In genomic region chrX:47612418-47612817, GRCh38 we compare ENCODE assay signal across 15 cellular contexts. TPM values are rescaled to one million over a fixed set of nuclear protein-coding genes. Genes with fewer than 3 reads are reported as not detected.
DNase-seq lines count a peak whose midpoint lies in the region; ATAC-seq lines count a peak whose summit lies in the region.
"Had no signal": no experiment of that assay in that cellular context is flagged by ENCODE, and none has a peak within 500 bp of the region (broad histone marks: within the 10 kb centered on the region; RNA-seq: fewer than 3 reads in every experiment).

No MANE protein-coding gene starts in this region.

- DNase-seq in NCI-H1092 treated with DMSO at 0.1 percent for 48 hours (lab: John Stamatoyannopoulos, UW) (peak; percentile 8), NCI-H1092 (lab: John Stamatoyannopoulos, UW) (no peak), NCI-H2029 (lab: John Stamatoyannopoulos, UW) (peak; percentile 16), T-helper 17 cell (no peak), posterior vena cava (ENCODE audit: low spot score) (peak; percentile 23)
- DNase-seq in stimulated activated effector memory CD8-positive, alpha-beta T cell treated with anti-CD3 and anti-CD28 coated beads, Interleukin-12 subunit alpha, Interleukin-12 subunit beta, amount 100 ng/mL, for 72 hours (ENCODE audit: low spot score in 2 of 2), result no peak
- DNase-seq in activated naive CD8-positive, alpha-beta T cell treated with anti-CD3 and anti-CD28 coated beads for 36 hours, result no peak
- DNase-seq: AML-193; Caco-2; CD4-positive, alpha-beta T cell; DMS79; GDM1; H9 had no signal

- no peak for ATAC-seq in T-helper 17 cell
- no peak for ATAC-seq in stimulated activated effector memory CD8-positive, alpha-beta T cell treated with anti-CD3 and anti-CD28 coated beads, Interleukin-12 subunit alpha, Interleukin-12 subunit beta, amount 100 ng/mL, for 72 hours
- ATAC-seq: A549 had no signal

- H3K4me1 Mint-ChIP-seq in T-helper 17 cell, result peaks cover 2% of the 10 kb centered on the region
- no peaks in the 10 kb centered on the region for H3K4me1 Mint-ChIP-seq in stimulated activated effector memory CD8-positive, alpha-beta T cell treated with anti-CD3 and anti-CD28 coated beads, Interleukin-12 subunit alpha, Interleukin-12 subunit beta, amount 100 ng/mL, for 72 hours
- peaks cover 3% of the 10 kb centered on the region for H3K4me1 Mint-ChIP-seq in activated naive CD8-positive, alpha-beta T cell treated with anti-CD3 and anti-CD28 coated beads for 36 hours

- no peaks in the 10 kb centered on the region for H3K27me3 Mint-ChIP-seq in T-helper 17 cell
- peaks cover 6% of the 10 kb centered on the region for H3K27me3 Mint-ChIP-seq in activated naive CD8-positive, alpha-beta T cell treated with anti-CD3 and anti-CD28 coated beads for 36 hours
- H3K27me3 Mint-ChIP-seq: CD4-positive, alpha-beta T cell had no signal

- no peaks in the 10 kb centered on the region for H3K9me3 ChIP-seq in T-helper 17 cell (ENCODE audit: control insufficient read depth, low read length, poor library complexity, severe bottlenecking)
- H3K9me3 ChIP-seq: A549, Caco-2 had no signal

- no peaks in the 10 kb centered on the region for H3K9me3 Mint-ChIP-seq in stimulated activated effector memory CD8-positive, alpha-beta T cell treated with anti-CD3 and anti-CD28 coated beads, Interleukin-12 subunit alpha, Interleukin-12 subunit beta, amount 100 ng/mL, for 72 hours
- no peaks in the 10 kb centered on the region for H3K9me3 Mint-ChIP-seq in activated naive CD8-positive, alpha-beta T cell treated with anti-CD3 and anti-CD28 coated beads for 36 hours
- H3K9me3 Mint-ChIP-seq: CD4-positive, alpha-beta T cell had no signal

- no peaks in the 10 kb centered on the region for H3K36me3 Mint-ChIP-seq in T-helper 17 cell (ENCODE audit: low read depth)
- no peaks in the 10 kb centered on the region for H3K36me3 Mint-ChIP-seq in stimulated activated effector memory CD8-positive, alpha-beta T cell treated with anti-CD3 and anti-CD28 coated beads, Interleukin-12 subunit alpha, Interleukin-12 subunit beta, amount 100 ng/mL, for 72 hours
- no peaks in the 10 kb centered on the region for H3K36me3 Mint-ChIP-seq in activated naive CD8-positive, alpha-beta T cell treated with anti-CD3 and anti-CD28 coated beads for 36 hours

- H3K4me3 Mint-ChIP-seq in T-helper 17 cell, result no peak overlapping the region
- H3K4me3 Mint-ChIP-seq in stimulated activated effector memory CD8-positive, alpha-beta T cell treated with anti-CD3 and anti-CD28 coated beads, Interleukin-12 subunit alpha, Interleukin-12 subunit beta, amount 100 ng/mL, for 72 hours, result no peak overlapping the region
- no peak overlapping the region for H3K4me3 Mint-ChIP-seq in activated naive CD8-positive, alpha-beta T cell treated with anti-CD3 and anti-CD28 coated beads for 36 hours
- H3K4me3 Mint-ChIP-seq: CD4-positive, alpha-beta T cell; H9 had no signal

- H3K27ac Mint-ChIP-seq in T-helper 17 cell, result peak overlapping the region; percentile 49
- no peak overlapping the region for H3K27ac Mint-ChIP-seq in stimulated activated effector memory CD8-positive, alpha-beta T cell treated with anti-CD3 and anti-CD28 coated beads, Interleukin-12 subunit alpha, Interleukin-12 subunit beta, amount 100 ng/mL, for 72 hours
- no peak overlapping the region for H3K27ac Mint-ChIP-seq in activated naive CD8-positive, alpha-beta T cell treated with anti-CD3 and anti-CD28 coated beads for 36 hours
- H3K27ac Mint-ChIP-seq: CD4-positive, alpha-beta T cell had no signal

- intact Hi-C loops in posterior vena cava (cut with DNase I), result no loop called here

RNA-seq across cellular contexts. Expression of gene SYN1, which starts 7.2 kb away (rescaled TPM):
- total RNA-seq in T-helper 17 cell, result 1 to 10 TPM in 1 of 2 donors, under 1 TPM in 1; 0.52 to 1.1 TPM
- total RNA-seq in posterior vena cava, result 1 to 10 TPM; 1.2 to 2.3 TPM
- total RNA-seq in activated naive CD8-positive, alpha-beta T cell treated with anti-CD3 and anti-CD28 coated beads for 36 hours, result 1 to 10 TPM in 1 of 2 experiments, under 1 TPM in 1; 0.91 to 1.4 TPM
- total RNA-seq: Caco-2, Daoy had no signal

RNA-seq across cellular contexts. Expression of gene CFP, which starts 17.3 kb away (rescaled TPM):
- total RNA-seq in T-helper 17 cell (10 to 100 TPM; 17.7 to 25.3 TPM), posterior vena cava (1 to 10 TPM; 3.2 to 10.0 TPM)
- 1 to 10 TPM in 1 of 2 experiments, under 1 TPM in 1; 0.90 to 1.9 TPM for total RNA-seq in activated naive CD8-positive, alpha-beta T cell treated with anti-CD3 and anti-CD28 coated beads for 36 hours

RNA-seq across cellular contexts. Expression of gene TIMP1, which starts 30.2 kb away (rescaled TPM):
- total RNA-seq in T-helper 17 cell (100 to 1,000 TPM in 1 of 2 donors, 10 to 100 TPM in 1; 94.5 to 143 TPM), posterior vena cava (1,000 to 10,000 TPM; 1,076 to 2,214 TPM)
- total RNA-seq in activated naive CD8-positive, alpha-beta T cell treated with anti-CD3 and anti-CD28 coated beads for 36 hours, result 1 to 10 TPM; 2.7 to 3.2 TPM

RNA-seq across cellular contexts. Expression of gene ELK1, which starts 37.9 kb away (rescaled TPM):
- total RNA-seq in T-helper 17 cell (10 to 100 TPM; 33.0 to 33.2 TPM), posterior vena cava (10 to 100 TPM; 25.6 to 30.7 TPM)
- 10 to 100 TPM; 65.4 to 67.5 TPM for total RNA-seq in activated naive CD8-positive, alpha-beta T cell treated with anti-CD3 and anti-CD28 coated beads for 36 hours

RNA-seq across cellular contexts. Expression of gene UXT, which starts 46.6 kb away (rescaled TPM):
- total RNA-seq in T-helper 17 cell, result 100 to 1,000 TPM; 164 to 185 TPM
- total RNA-seq in posterior vena cava, result 10 to 100 TPM; 70.1 to 75.6 TPM
- 100 to 1,000 TPM; 150 to 154 TPM for total RNA-seq in activated naive CD8-positive, alpha-beta T cell treated with anti-CD3 and anti-CD28 coated beads for 36 hours

Comparison
In these comparisons a context has a peak if more than half of its experiments do, and no peak if none do; other contexts are left out.
1. DNase-seq: peak in NCI-H1092 treated with DMSO at 0.1 percent for 48 hours (single experiment), NCI-H2029 (single experiment) and posterior vena cava (single experiment); none in NCI-H1092 (single experiment), T-helper 17 cell (0 of 3), stimulated activated effector memory CD8-positive, alpha-beta T cell treated with anti-CD3 and anti-CD28 coated beads, Interleukin-12 subunit alpha, Interleukin-12 subunit beta, amount 100 ng/mL, for 72 hours (0 of 2) and activated naive CD8-positive, alpha-beta T cell treated with anti-CD3 and anti-CD28 coated beads for 36 hours (single experiment).
2. RNA of gene TIMP1, which starts 30.2 kb away (total RNA-seq): 1,076 to 2,214 TPM in posterior vena cava and 94.5 to 143 TPM in T-helper 17 cell; 2.7 to 3.2 TPM in activated naive CD8-positive, alpha-beta T cell treated with anti-CD3 and anti-CD28 coated beads for 36 hours; every median in the first group is over 10 times any median in the second.